Comparison of ENCODE assay signal across 8 cellular contexts in genomic region chr1:156591181-156591431, GRCh38. TPM values are rescaled to one million over a fixed set of nuclear protein-coding genes. Genes with fewer than 3 reads are reported as not detected.
A peak's percentile ranks its signal among the peaks of the same experiment; 100 is the strongest.
DNase-seq lines count a peak whose midpoint lies in the region; ATAC-seq and TF ChIP-seq lines count a peak whose summit lies in the region.

No MANE protein-coding gene starts in this region.

- H3K4me3 Mint-ChIP-seq in memory B cell = peak overlapping the region; percentile 84

- H3K27ac ChIP-seq in AG04450 (ENCODE audit: low read depth, low read length) (peak overlapping the region; percentile 31), ascending aorta (peak overlapping the region; percentile 82 to 83), aorta (ENCODE audit: low read depth in 1 of 2, low read length in 2 of 2) (peak overlapping the region; percentile 23 to 91)

- TF ChIP-seq CTCF in AG04450 (IDR thresholded peaks at IDR 0.05; ENCODE audit: low read depth, low read length) = no peak
- no peak for TF ChIP-seq CTCF in HFF-Myc (IDR thresholded peaks at IDR 0.05; ENCODE audit: low read depth, low read length, missing control alignments)
- no peak for TF ChIP-seq CTCF in ascending aorta (IDR thresholded peaks at IDR 0.05)

- DNase-seq in AG04450 (ENCODE audit: low read depth, low spot score) (no peak), HFF-Myc (ENCODE audit: extremely low read depth, low read depth) (no peak), ascending aorta (ENCODE audit: low spot score in 2 of 2) (no peak), memory B cell (ENCODE audit: low spot score in 2 of 2) (no peak), aorta (no peak)
- no peak for DNase-seq in effector CD8-positive, alpha-beta T cell (lab: John Stamatoyannopoulos, UW)

- WGBS in aorta, 2 donors = 18% methylated on average over 6 of the region's 6 CpGs

- peak overlapping the region; percentile 84 for H3K27ac Mint-ChIP-seq in memory B cell

- no peaks in the 10 kb centered on the region for H3K9me3 Mint-ChIP-seq in memory B cell

- POLR2A ChIA-PET in AG04450 (lab: Yijun Ruan, JAX) = interaction anchor here (0.6 to 1.3 kb wide), 3 partner anchors 86 to 1788 kb away, joined by 3 to 5 read pairs (median 4); partner anchors contain the start of gene MEF2D

- peaks cover 3 to 18% of the 10 kb centered on the region in 2 donors for H3K36me3 ChIP-seq in ascending aorta
- peaks cover 0 to 6% of the 10 kb centered on the region in 2 donors for H3K36me3 ChIP-seq in aorta (ENCODE audit: control insufficient read depth in 1 of 2, insufficient read depth in 2 of 2, low read length in 1 of 2)

- H3K4me1 Mint-ChIP-seq in memory B cell = peaks cover 19% of the 10 kb centered on the region

- CTCF ChIA-PET in AG04450 (lab: Charles Lee) = interaction anchor here (0.6 to 2.0 kb wide), 9 partner anchors 9 to 205 kb away, joined by 3 to 5 read pairs (median 4); no protein-coding TSS in a partner anchor

- intact Hi-C loops in ascending aorta (cut with DNase I) = no loop called here
- intact Hi-C loops in aorta (cut with DNase I) = loop anchor here in 1 of 2 donors (5.0 kb wide), 1 partner anchor 79 kb away; no protein-coding TSS in a partner anchor

- H3K4me1 ChIP-seq in ascending aorta (peaks cover 4 to 10% of the 10 kb centered on the region in 2 donors), aorta (ENCODE audit: control insufficient read depth in 1 of 2, insufficient read depth in 2 of 2, low read length in 2 of 2) (no peaks in the 10 kb centered on the region)

- H3K27me3 ChIP-seq in AG04450 (ENCODE audit: control insufficient read depth, insufficient read depth, low read length) (peaks cover 4% of the 10 kb centered on the region), ascending aorta (no peaks in the 10 kb centered on the region), aorta (ENCODE audit: control insufficient read depth in 1 of 2, insufficient read depth in 2 of 2, low read length in 1 of 2) (no peaks in the 10 kb centered on the region)

- peak; percentile 21 for ATAC-seq in memory B cell (ENCODE audit: low read depth)
- ATAC-seq in aorta (ENCODE audit: low FRiP score) = no peak
- no peak for ATAC-seq in HG03039 (IDR thresholded peaks at IDR 0.05; ENCODE audit: unreplicated experiment)
- ATAC-seq in GM18873 (IDR thresholded peaks at IDR 0.05; ENCODE audit: low FRiP score, unreplicated experiment) = no peak

- H3K9me3 ChIP-seq in AG04450 (ENCODE audit: control insufficient read depth, insufficient read depth, low read length) = no peaks in the 10 kb centered on the region; the same call in 1 of the 2 replicates
- no peaks in the 10 kb centered on the region for H3K9me3 ChIP-seq in ascending aorta
- no peaks in the 10 kb centered on the region for H3K9me3 ChIP-seq in aorta (ENCODE audit: control insufficient read depth, low read length)

- H3K4me3 ChIP-seq in AG04450 (ENCODE audit: low read depth, low read length) (peak overlapping the region; percentile 84), HFF-Myc (replicated peaks; ENCODE audit: low read depth, low read length) (peak overlapping the region; percentile 81), ascending aorta (peak overlapping the region; percentile 80 to 94), aorta (ENCODE audit: low read length in 2 of 2) (peak overlapping the region; percentile 71 to 77)

- peaks cover 6% of the 10 kb centered on the region for H3K36me3 Mint-ChIP-seq in memory B cell

- no peaks in the 10 kb centered on the region for H3K27me3 Mint-ChIP-seq in memory B cell

RNA-seq across cellular contexts. Expression of gene NAXE, which starts 0.5 kb away (rescaled TPM):
- 29.9 and 38.7 TPM in 2 replicates for polyA plus RNA-seq in AG04450 (2011; rRNA removed)
- 31.8 and 44.1 TPM in 2 replicates for polyA minus RNA-seq in AG04450 (2011; rRNA and poly(A)+ RNA removed)
- 85.3 TPM for total RNA-seq in ascending aorta
- 10 to 100 TPM; 41.5 to 46.0 TPM for total RNA-seq in aorta
- 10 to 100 TPM; 67.7 to 69.4 TPM for polyA plus RNA-seq in aorta

RNA-seq across cellular contexts. Expression of gene GPATCH4, which starts 10.2 kb away (rescaled TPM):
- polyA plus RNA-seq in AG04450 (2011; rRNA removed) (23.1 and 27.6 TPM in 2 replicates), aorta (10 to 100 TPM; 12.2 to 22.4 TPM)
- 17.9 and 22.8 TPM in 2 replicates for polyA minus RNA-seq in AG04450 (2011; rRNA and poly(A)+ RNA removed)
- total RNA-seq in ascending aorta (29.4 TPM), aorta (10 to 100 TPM; 15.6 to 24.0 TPM)

RNA-seq across cellular contexts. Expression of gene TTC24, which starts 11.6 kb away (rescaled TPM):
- not detected in 2 replicates for polyA plus RNA-seq in AG04450 (2011; rRNA removed)
- polyA minus RNA-seq in AG04450 (2011; rRNA and poly(A)+ RNA removed) = not detected in 2 replicates
- total RNA-seq in ascending aorta = not detected
- total RNA-seq in aorta = under 1 TPM in 1 of 2 donors, not detected in 1; 0.36 TPM
- polyA plus RNA-seq in aorta = not detected

RNA-seq across cellular contexts. Expression of gene IQGAP3, which starts 18.7 kb away (rescaled TPM):
- 6.2 and 6.3 TPM in 2 replicates for polyA plus RNA-seq in AG04450 (2011; rRNA removed)
- polyA minus RNA-seq in AG04450 (2011; rRNA and poly(A)+ RNA removed) = 13.4 and 17.6 TPM in 2 replicates
- total RNA-seq in ascending aorta = not detected
- total RNA-seq in aorta = 1 to 10 TPM in 1 of 2 donors, under 1 TPM in 1; 0.58 to 2.3 TPM
- under 1 TPM; 0.10 to 0.38 TPM for polyA plus RNA-seq in aorta

RNA-seq across cellular contexts. Expression of gene HAPLN2, which starts 28.1 kb away (rescaled TPM):
- polyA plus RNA-seq in AG04450 (2011; rRNA removed) = not detected in 2 replicates
- polyA minus RNA-seq in AG04450 (2011; rRNA and poly(A)+ RNA removed) = not detected in 2 replicates
- 1.4 TPM for total RNA-seq in ascending aorta
- under 1 TPM; 0.39 to 0.94 TPM for total RNA-seq in aorta
- under 1 TPM in 1 of 2 donors, not detected in 1; 0.13 TPM for polyA plus RNA-seq in aorta

Comparison
In these comparisons a context has a peak if more than half of its experiments do, and no peak if none do; other contexts are left out.
1. H3K27ac ChIP-seq: peak in every context shown above with its lines; median percentile 82 in ascending aorta; 57 in aorta; 31 in AG04450.